In the genomic region with DNA sequence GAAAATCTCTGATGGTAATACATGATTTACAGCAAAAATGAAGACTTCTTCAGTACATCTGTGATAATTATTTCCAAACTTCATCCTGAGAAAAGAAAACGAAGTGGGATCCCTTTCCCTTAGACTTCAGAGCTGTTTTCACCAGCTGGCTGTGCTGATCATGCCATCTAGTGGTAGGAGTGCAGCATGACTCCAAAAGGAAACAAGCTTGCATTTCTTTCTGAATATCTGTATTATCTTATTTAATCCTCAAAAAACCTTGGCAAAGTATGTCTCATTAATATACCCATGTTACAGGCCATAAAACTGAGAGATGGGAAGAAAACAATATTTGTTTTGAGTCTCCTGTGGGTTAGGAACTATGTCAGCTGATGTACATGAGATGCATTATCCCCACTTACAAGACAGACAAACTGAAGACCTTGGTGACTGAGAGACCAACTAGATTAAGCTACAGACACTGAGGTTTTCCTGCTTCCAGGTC, we compare ENCODE assay signal across 8 cellular contexts. TPM values are rescaled to one million over a fixed set of nuclear protein-coding genes. Genes with fewer than 3 reads are reported as not detected.
A peak's percentile ranks its signal among the peaks of the same experiment; 100 is the strongest.
DNase-seq lines count a peak whose midpoint lies in the region; ATAC-seq and TF ChIP-seq lines count a peak whose summit lies in the region.

No MANE protein-coding gene starts in this region.

- H3K4me3 ChIP-seq in upper lobe of right lung, result no peak overlapping the region

- no peak for ATAC-seq in activated T-cell treated with anti-CD3 and anti-CD28 coated beads, Interleukin-2, amount 50 U/mL, for 4 hours
- peak; percentile 66 for ATAC-seq in SK-N-SH treated with all-trans-retinoic acid at 6 μM for 48 hours
- ATAC-seq in effector memory CD8-positive, alpha-beta T cell (replicated peaks), result no peak
- ATAC-seq in upper lobe of right lung, result peak; percentile 77

- no peaks in the 10 kb centered on the region for H3K9me3 ChIP-seq in upper lobe of right lung

- no peak overlapping the region for H3K27ac Mint-ChIP-seq in effector memory CD8-positive, alpha-beta T cell

- peak; percentile 14 for DNase-seq in activated T-cell treated with anti-CD3 and anti-CD28 coated beads, Interleukin-2, amount 50 U/mL, for 4 hours
- no peak for DNase-seq in activated T-cell treated with anti-CD3 and anti-CD28 coated beads, Interleukin-2, amount 50 U/mL, for 1 hour
- DNase-seq in M059J (ENCODE audit: low read depth), result peak; percentile 52
- peak in 2 of 3 experiments; percentile 18 to 21 for DNase-seq in effector memory CD8-positive, alpha-beta T cell
- DNase-seq in medulla oblongata (ENCODE audit: extremely low spot score), result peak; percentile 67
- DNase-seq in upper lobe of right lung, result no peak
- DNase-seq in GF-D8 (lab: John Stamatoyannopoulos, UW), result no peak

- H3K4me1 Mint-ChIP-seq in activated T-cell treated with anti-CD3 and anti-CD28 coated beads, Interleukin-2, amount 50 U/mL, for 4 hours (ENCODE audit: low read depth), result no peaks in the 10 kb centered on the region
- peaks cover 4% of the 10 kb centered on the region in 2 donors for H3K4me1 Mint-ChIP-seq in effector memory CD8-positive, alpha-beta T cell (ENCODE audit: low read depth in 2 of 2)

- H3K36me3 Mint-ChIP-seq in activated T-cell treated with anti-CD3 and anti-CD28 coated beads, Interleukin-2, amount 50 U/mL, for 4 hours (ENCODE audit: insufficient read depth), result no peaks in the 10 kb centered on the region
- H3K36me3 Mint-ChIP-seq in effector memory CD8-positive, alpha-beta T cell (ENCODE audit: insufficient read depth), result no peaks in the 10 kb centered on the region

- peak; percentile 97 for TF ChIP-seq CTCF in upper lobe of right lung (IDR thresholded peaks at IDR 0.05)

- no peaks in the 10 kb centered on the region for H3K27me3 ChIP-seq in upper lobe of right lung

- no peak overlapping the region for H3K4me3 Mint-ChIP-seq in activated T-cell treated with anti-CD3 and anti-CD28 coated beads, Interleukin-2, amount 50 U/mL, for 4 hours
- H3K4me3 Mint-ChIP-seq in effector memory CD8-positive, alpha-beta T cell, result no peak overlapping the region

- no peaks in the 10 kb centered on the region for H3K9me3 Mint-ChIP-seq in activated T-cell treated with anti-CD3 and anti-CD28 coated beads, Interleukin-2, amount 50 U/mL, for 4 hours
- no peaks in the 10 kb centered on the region for H3K9me3 Mint-ChIP-seq in effector memory CD8-positive, alpha-beta T cell

- no peaks in the 10 kb centered on the region for H3K27me3 Mint-ChIP-seq in activated T-cell treated with anti-CD3 and anti-CD28 coated beads, Interleukin-2, amount 50 U/mL, for 4 hours (ENCODE audit: low read depth)
- H3K27me3 Mint-ChIP-seq in effector memory CD8-positive, alpha-beta T cell, result peaks cover 6 to 10% of the 10 kb centered on the region in 2 donors

- H3K4me1 ChIP-seq in upper lobe of right lung, result no peaks in the 10 kb centered on the region

- no peak overlapping the region for H3K27ac ChIP-seq in upper lobe of right lung

- H3K36me3 ChIP-seq in upper lobe of right lung, result no peaks in the 10 kb centered on the region

- intact Hi-C loops in upper lobe of right lung (cut with DNase I), result loop anchor here (5.0 to 10.0 kb wide), 2 partner anchors 170 to 248 kb away; no protein-coding TSS in a partner anchor

TF ChIP-seq in SK-N-SH treated with all-trans-retinoic acid at 6 μM for 48 hours, 23 proteins besides CTCF, POLR2A, EP300 and RAD21:
- TF ChIP-seq ARNTL (CRISPR knock-in tag; IDR thresholded peaks at IDR 0.05; ENCODE audit: borderline replicate concordance, low read depth) (no peak), ZFP3 (CRISPR knock-in tag; IDR thresholded peaks at IDR 0.05) (no peak), RARB (CRISPR knock-in tag; IDR thresholded peaks at IDR 0.05) (no peak), TOX (CRISPR knock-in tag; IDR thresholded peaks at IDR 0.05; ENCODE audit: borderline replicate concordance) (no peak), BACH2 (CRISPR knock-in tag; IDR thresholded peaks at IDR 0.05; ENCODE audit: borderline replicate concordance) (no peak), GLIS3 (CRISPR knock-in tag; IDR thresholded peaks at IDR 0.05) (no peak), ZFP30 (CRISPR knock-in tag; IDR thresholded peaks at IDR 0.05) (no peak), CSRNP3 (CRISPR knock-in tag; IDR thresholded peaks at IDR 0.05) (no peak)
- TF ChIP-seq, protein P1, sequence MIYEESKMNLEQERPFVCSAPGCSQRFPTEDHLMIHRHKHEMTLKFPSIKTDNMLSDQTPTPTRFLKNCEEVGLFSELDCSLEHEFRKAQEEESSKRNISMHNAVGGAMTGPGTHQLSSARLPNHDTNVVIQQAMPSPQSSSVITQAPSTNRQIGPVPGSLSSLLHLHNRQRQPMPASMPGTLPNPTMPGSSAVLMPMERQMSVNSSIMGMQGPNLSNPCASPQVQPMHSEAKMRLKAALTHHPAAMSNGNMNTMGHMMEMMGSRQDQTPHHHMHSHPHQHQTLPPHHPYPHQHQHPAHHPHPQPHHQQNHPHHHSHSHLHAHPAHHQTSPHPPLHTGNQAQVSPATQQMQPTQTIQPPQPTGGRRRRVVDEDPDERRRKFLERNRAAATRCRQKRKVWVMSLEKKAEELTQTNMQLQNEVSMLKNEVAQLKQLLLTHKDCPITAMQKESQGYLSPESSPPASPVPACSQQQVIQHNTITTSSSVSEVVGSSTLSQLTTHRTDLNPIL (CRISPR knock-in tag; IDR thresholded peaks at IDR 0.05; ENCODE audit: low read depth), result no peak
- TF ChIP-seq, protein P2, sequence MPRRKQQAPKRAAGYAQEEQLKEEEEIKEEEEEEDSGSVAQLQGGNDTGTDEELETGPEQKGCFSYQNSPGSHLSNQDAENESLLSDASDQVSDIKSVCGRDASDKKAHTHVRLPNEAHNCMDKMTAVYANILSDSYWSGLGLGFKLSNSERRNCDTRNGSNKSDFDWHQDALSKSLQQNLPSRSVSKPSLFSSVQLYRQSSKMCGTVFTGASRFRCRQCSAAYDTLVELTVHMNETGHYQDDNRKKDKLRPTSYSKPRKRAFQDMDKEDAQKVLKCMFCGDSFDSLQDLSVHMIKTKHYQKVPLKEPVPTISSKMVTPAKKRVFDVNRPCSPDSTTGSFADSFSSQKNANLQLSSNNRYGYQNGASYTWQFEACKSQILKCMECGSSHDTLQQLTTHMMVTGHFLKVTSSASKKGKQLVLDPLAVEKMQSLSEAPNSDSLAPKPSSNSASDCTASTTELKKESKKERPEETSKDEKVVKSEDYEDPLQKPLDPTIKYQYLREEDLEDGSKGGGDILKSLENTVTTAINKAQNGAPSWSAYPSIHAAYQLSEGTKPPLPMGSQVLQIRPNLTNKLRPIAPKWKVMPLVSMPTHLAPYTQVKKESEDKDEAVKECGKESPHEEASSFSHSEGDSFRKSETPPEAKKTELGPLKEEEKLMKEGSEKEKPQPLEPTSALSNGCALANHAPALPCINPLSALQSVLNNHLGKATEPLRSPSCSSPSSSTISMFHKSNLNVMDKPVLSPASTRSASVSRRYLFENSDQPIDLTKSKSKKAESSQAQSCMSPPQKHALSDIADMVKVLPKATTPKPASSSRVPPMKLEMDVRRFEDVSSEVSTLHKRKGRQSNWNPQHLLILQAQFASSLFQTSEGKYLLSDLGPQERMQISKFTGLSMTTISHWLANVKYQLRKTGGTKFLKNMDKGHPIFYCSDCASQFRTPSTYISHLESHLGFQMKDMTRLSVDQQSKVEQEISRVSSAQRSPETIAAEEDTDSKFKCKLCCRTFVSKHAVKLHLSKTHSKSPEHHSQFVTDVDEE (CRISPR knock-in tag; IDR thresholded peaks at IDR 0.05), result no peak
TF ChIP-seq in SK-N-SH treated with all-trans-retinoic acid at 6 μM for 48 hours: peak in this region for 0.

RNA-seq across cellular contexts. Expression of gene GJA8, which starts 9.8 kb away (rescaled TPM):
- not detected for total RNA-seq in activated T-cell treated with anti-CD3 and anti-CD28 coated beads, Interleukin-2, amount 50 U/mL, for 4 hours
- not detected in 2 replicates for total RNA-seq in M059J (2014; rRNA removed; shearing (Covaris generic))
- total RNA-seq in upper lobe of right lung, result not detected

RNA-seq across cellular contexts. Expression of gene GPR89B, which starts 35.4 kb away (rescaled TPM):
- total RNA-seq in activated T-cell treated with anti-CD3 and anti-CD28 coated beads, Interleukin-2, amount 50 U/mL, for 4 hours, result 10 to 100 TPM; 12.2 to 15.6 (median 12.9) TPM
- total RNA-seq in M059J (2014; rRNA removed; shearing (Covaris generic)), result 15.5 and 25.7 TPM in 2 replicates
- total RNA-seq in upper lobe of right lung, result 10.0 TPM

Comparison
In these comparisons a context has a peak if more than half of its experiments do, and no peak if none do; other contexts are left out.
1. DNase-seq: peak in activated T-cell treated with anti-CD3 and anti-CD28 coated beads, Interleukin-2, amount 50 U/mL, for 4 hours (single experiment), M059J (single experiment), effector memory CD8-positive, alpha-beta T cell (2 of 3) and medulla oblongata (single experiment); none in activated T-cell treated with anti-CD3 and anti-CD28 coated beads, Interleukin-2, amount 50 U/mL, for 1 hour (single experiment), upper lobe of right lung (single experiment) and GF-D8 (single experiment).
2. ATAC-seq: peak in SK-N-SH treated with all-trans-retinoic acid at 6 μM for 48 hours (single experiment) and upper lobe of right lung (single experiment); none in activated T-cell treated with anti-CD3 and anti-CD28 coated beads, Interleukin-2, amount 50 U/mL, for 4 hours (0 of 2) and effector memory CD8-positive, alpha-beta T cell (single experiment).